In the genomic region with DNA sequence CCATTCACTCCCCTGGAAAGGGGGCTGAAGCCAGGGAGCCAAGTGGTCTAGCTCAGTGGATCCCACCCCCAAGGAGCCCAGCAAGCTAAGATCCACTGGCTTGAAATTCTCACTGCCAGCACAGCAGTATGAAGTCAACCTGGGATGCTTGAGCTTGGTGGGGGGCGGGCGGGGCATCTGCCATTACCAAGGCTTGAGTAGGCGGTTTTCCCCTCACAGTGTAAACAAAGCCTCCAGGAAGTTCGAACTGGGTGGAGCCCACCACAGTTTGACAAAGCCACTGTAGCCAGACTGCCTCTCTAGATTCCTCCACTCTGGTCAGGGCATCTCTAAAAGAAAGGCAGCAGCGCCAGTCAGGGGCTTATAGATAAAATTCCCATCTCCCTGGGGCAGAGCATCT, we compare ENCODE assay signal across 1 cellular context. TPM values are rescaled to one million over a fixed set of nuclear protein-coding genes. Genes with fewer than 3 reads are reported as not detected.
"Had no signal": no experiment of that assay in that cellular context is flagged by ENCODE, and none has a peak within 500 bp of the region (broad histone marks: within the 10 kb centered on the region; RNA-seq: fewer than 3 reads in every experiment).

No MANE protein-coding gene starts in this region.

RNA-seq across cellular contexts. Expression of gene C10orf143, which starts 20.1 kb away (rescaled TPM):
- total RNA-seq: smooth muscle cell had no signal
